38 cellular contexts compared by ENCODE assay signal in genomic region chr6:148487461-148487860, GRCh38.
"Had no signal": no experiment of that assay in that cellular context is flagged by ENCODE, and none has a peak within 500 bp of the region (broad histone marks: within the 10 kb centered on the region; RNA-seq: fewer than 3 reads in every experiment).

No MANE protein-coding gene starts in this region.

- H3K27ac Mint-ChIP-seq: activated naive CD4-positive, alpha-beta T cell treated with anti-CD3 and anti-CD28 coated beads for 36 hours; activated naive CD4-positive, alpha-beta T cell treated with anti-CD3 and anti-CD28 coated beads, Interleukin-2, amount 10 ng/mL, durations not matched to agents 7 days and 5 days; activated naive CD4-positive, alpha-beta T cell treated with anti-CD3 and anti-CD28 coated beads, Interleukin-2, amount 50 U/mL, for 24 hours; activated naive CD4-positive, alpha-beta T cell treated with anti-CD3 and anti-CD28 coated beads, Interleukin-2, amount 50 U/mL, for 72 hours; activated naive CD8-positive, alpha-beta T cell; activated naive CD8-positive, alpha-beta T cell treated with anti-CD3 and anti-CD28 coated beads for 36 hours; activated naive CD8-positive, alpha-beta T cell treated with anti-CD3 and anti-CD28 coated beads, Interleukin-2, amount 10 ng/mL, durations not matched to agents 7 days and 5 days; activated naive CD8-positive, alpha-beta T cell treated with anti-CD3 and anti-CD28 coated beads, Interleukin-2, amount 50 U/mL, for 24 hours; activated T-cell treated with anti-CD3 and anti-CD28 coated beads, Interleukin-2, amount 50 U/mL, for 24 hours; activated T-cell treated with anti-CD3 and anti-CD28 coated beads, Interleukin-2, amount 50 U/mL, for 72 hours; activated T-helper 1 cell treated with anti-CD3 and anti-CD28 coated beads, Interleukin-12 subunit alpha, Interleukin-12 subunit beta, Interleukin-2, Interleukin-4 antibody, amounts not matched to agents 30 ng/mL and 10 ng/mL and 1 ng/mL, durations not matched to agents 14 hours and 24 hours and 36 hours; activated T-helper 17 cell treated with anti-CD3 and anti-CD28 coated beads, Interleukin-2, amount 50 U/mL, for 72 hours; activated T-helper 2 cell treated with anti-CD3 and anti-CD28 coated beads, Interferon-gamma antibody, Interleukin-2, Interleukin-4, amounts not matched to agents 10 μg/mL and 5 μg/mL and 100 μg/mL, durations not matched to agents 14 hours and 24 hours and 36 hours; brain had no signal

- H3K4me3 ChIP-seq: adrenal gland, ascending aorta, body of pancreas, breast epithelium, cardiac muscle cell had no signal

- H3K36me3 ChIP-seq: adrenal gland, breast epithelium had no signal

- DNase-seq: activated effector memory CD4-positive, alpha-beta T cell treated with anti-CD3 and anti-CD28 coated beads, Interleukin-2, amount 50 U/mL, for 16 hours; activated effector memory CD4-positive, alpha-beta T cell treated with Interleukin-2 at 50 U/mL for 16 hours; activated gamma-delta T cell; activated gamma-delta T cell treated with Interleukin-2 at 50 U/mL for 16 hours; activated naive CD4-positive, alpha-beta T cell; activated naive CD4-positive, alpha-beta T cell treated with anti-CD3 and anti-CD28 coated beads for 36 hours; activated naive CD4-positive, alpha-beta T cell treated with anti-CD3 and anti-CD28 coated beads, Interleukin-2, amount 10 ng/mL, durations not matched to agents 7 days and 5 days; activated naive CD4-positive, alpha-beta T cell treated with anti-CD3 and anti-CD28 coated beads, Interleukin-2, amount 50 U/mL, for 16 hours; activated naive CD4-positive, alpha-beta T cell treated with Interleukin-2 at 50 U/mL for 16 hours; activated naive CD8-positive, alpha-beta T cell treated with anti-CD3 and anti-CD28 coated beads for 36 hours; activated naive CD8-positive, alpha-beta T cell treated with anti-CD3 and anti-CD28 coated beads, Interleukin-2, amount 10 ng/mL, durations not matched to agents 7 days and 5 days; activated naive CD8-positive, alpha-beta T cell treated with anti-CD3 and anti-CD28 coated beads, Interleukin-2, amount 50 U/mL, for 24 hours; activated T-cell treated with anti-CD3 and anti-CD28 coated beads, Interleukin-2, amount 50 U/mL, for 1 hour; activated T-cell treated with anti-CD3 and anti-CD28 coated beads, Interleukin-2, amount 50 U/mL, for 24 hours; activated T-cell treated with anti-CD3 and anti-CD28 coated beads, Interleukin-2, amount 50 U/mL, for 4 hours; activated T-cell treated with anti-CD3 and anti-CD28 coated beads, Interleukin-2, amount 50 U/mL, for 48 hours; activated T-cell treated with anti-CD3 and anti-CD28 coated beads, Interleukin-2, amount 50 U/mL, for 72 hours; adrenal gland; amniotic stem cell; amygdala; anterior cingulate cortex; aorta; body of pancreas; brain microvascular endothelial cell; caudate nucleus; central memory CD4-positive, alpha-beta T cell; cerebellar nuclear complex had no signal

- H3K27me3 ChIP-seq: adrenal gland, ascending aorta, body of pancreas, brain microvascular endothelial cell, breast epithelium, cardiac muscle cell had no signal

- ATAC-seq: activated naive CD4-positive, alpha-beta T cell treated with anti-CD3 and anti-CD28 coated beads, Interleukin-2, amount 50 U/mL, for 72 hours; activated naive CD8-positive, alpha-beta T cell treated with anti-CD3 and anti-CD28 coated beads, Interleukin-2, amount 50 U/mL, for 24 hours; activated T-cell treated with anti-CD3 and anti-CD28 coated beads, Interleukin-2, amount 50 U/mL, for 4 hours; activated T-cell treated with anti-CD3 and anti-CD28 coated beads, Interleukin-2, amount 50 U/mL, for 72 hours; activated T-helper 17 cell treated with anti-CD3 and anti-CD28 coated beads, Interleukin-2, amount 50 U/mL, for 72 hours; body of pancreas had no signal

- H3K36me3 Mint-ChIP-seq: activated naive CD4-positive, alpha-beta T cell treated with anti-CD3 and anti-CD28 coated beads, Interleukin-2, amount 10 ng/mL, durations not matched to agents 7 days and 5 days; activated naive CD4-positive, alpha-beta T cell treated with anti-CD3 and anti-CD28 coated beads, Interleukin-2, amount 50 U/mL, for 24 hours; activated naive CD4-positive, alpha-beta T cell treated with anti-CD3 and anti-CD28 coated beads, Interleukin-2, amount 50 U/mL, for 72 hours; activated naive CD8-positive, alpha-beta T cell; activated naive CD8-positive, alpha-beta T cell treated with anti-CD3 and anti-CD28 coated beads for 36 hours; activated naive CD8-positive, alpha-beta T cell treated with anti-CD3 and anti-CD28 coated beads, Interleukin-2, amount 10 ng/mL, durations not matched to agents 7 days and 5 days had no signal

- H3K27ac ChIP-seq: adrenal gland, ascending aorta, body of pancreas, brain microvascular endothelial cell, breast epithelium, cardiac muscle cell had no signal

- H3K9me3 Mint-ChIP-seq: activated naive CD4-positive, alpha-beta T cell treated with anti-CD3 and anti-CD28 coated beads for 36 hours; activated naive CD4-positive, alpha-beta T cell treated with anti-CD3 and anti-CD28 coated beads, Interleukin-2, amount 10 ng/mL, durations not matched to agents 7 days and 5 days; activated naive CD4-positive, alpha-beta T cell treated with anti-CD3 and anti-CD28 coated beads, Interleukin-2, amount 50 U/mL, for 24 hours; activated naive CD4-positive, alpha-beta T cell treated with anti-CD3 and anti-CD28 coated beads, Interleukin-2, amount 50 U/mL, for 72 hours; activated naive CD8-positive, alpha-beta T cell treated with anti-CD3 and anti-CD28 coated beads for 36 hours; activated naive CD8-positive, alpha-beta T cell treated with anti-CD3 and anti-CD28 coated beads, Interleukin-2, amount 10 ng/mL, durations not matched to agents 7 days and 5 days; activated naive CD8-positive, alpha-beta T cell treated with anti-CD3 and anti-CD28 coated beads, Interleukin-2, amount 50 U/mL, for 24 hours; activated T-cell treated with anti-CD3 and anti-CD28 coated beads, Interleukin-2, amount 50 U/mL, for 24 hours; activated T-cell treated with anti-CD3 and anti-CD28 coated beads, Interleukin-2, amount 50 U/mL, for 4 hours; activated T-cell treated with anti-CD3 and anti-CD28 coated beads, Interleukin-2, amount 50 U/mL, for 72 hours; activated T-helper 1 cell treated with anti-CD3 and anti-CD28 coated beads, Interleukin-12 subunit alpha, Interleukin-12 subunit beta, Interleukin-2, Interleukin-4 antibody, amounts not matched to agents 30 ng/mL and 10 ng/mL and 1 ng/mL, durations not matched to agents 14 hours and 24 hours and 36 hours; activated T-helper 17 cell treated with anti-CD3 and anti-CD28 coated beads, Interleukin-2, amount 50 U/mL, for 72 hours; activated T-helper 2 cell treated with anti-CD3 and anti-CD28 coated beads, Interferon-gamma antibody, Interleukin-2, Interleukin-4, amounts not matched to agents 10 μg/mL and 5 μg/mL and 100 μg/mL, durations not matched to agents 14 hours and 24 hours and 36 hours; central memory CD8-positive, alpha-beta T cell had no signal

- H3K27me3 Mint-ChIP-seq: activated T-helper 17 cell treated with anti-CD3 and anti-CD28 coated beads, Interleukin-2, amount 50 U/mL, for 72 hours; brain had no signal

- H3K9me3 ChIP-seq: adrenal gland, ascending aorta, body of pancreas, breast epithelium had no signal

- H3K4me1 ChIP-seq: adrenal gland, body of pancreas, breast epithelium had no signal

- H3K4me3 Mint-ChIP-seq: activated naive CD4-positive, alpha-beta T cell treated with anti-CD3 and anti-CD28 coated beads for 36 hours; activated naive CD4-positive, alpha-beta T cell treated with anti-CD3 and anti-CD28 coated beads, Interleukin-2, amount 10 ng/mL, durations not matched to agents 7 days and 5 days; activated naive CD4-positive, alpha-beta T cell treated with anti-CD3 and anti-CD28 coated beads, Interleukin-2, amount 50 U/mL, for 24 hours; activated naive CD8-positive, alpha-beta T cell; activated naive CD8-positive, alpha-beta T cell treated with anti-CD3 and anti-CD28 coated beads for 36 hours; activated naive CD8-positive, alpha-beta T cell treated with anti-CD3 and anti-CD28 coated beads, Interleukin-2, amount 10 ng/mL, durations not matched to agents 7 days and 5 days; activated naive CD8-positive, alpha-beta T cell treated with anti-CD3 and anti-CD28 coated beads, Interleukin-2, amount 50 U/mL, for 24 hours; activated T-cell treated with anti-CD3 and anti-CD28 coated beads, Interleukin-2, amount 50 U/mL, for 24 hours; activated T-cell treated with anti-CD3 and anti-CD28 coated beads, Interleukin-2, amount 50 U/mL, for 4 hours; activated T-cell treated with anti-CD3 and anti-CD28 coated beads, Interleukin-2, amount 50 U/mL, for 72 hours; activated T-helper 1 cell treated with anti-CD3 and anti-CD28 coated beads, Interleukin-12 subunit alpha, Interleukin-12 subunit beta, Interleukin-2, Interleukin-4 antibody, amounts not matched to agents 30 ng/mL and 10 ng/mL and 1 ng/mL, durations not matched to agents 14 hours and 24 hours and 36 hours; activated T-helper 17 cell treated with anti-CD3 and anti-CD28 coated beads, Interleukin-2, amount 50 U/mL, for 72 hours; brain; central memory CD8-positive, alpha-beta T cell had no signal

- H3K4me1 Mint-ChIP-seq: activated naive CD4-positive, alpha-beta T cell treated with anti-CD3 and anti-CD28 coated beads, Interleukin-2, amount 10 ng/mL, durations not matched to agents 7 days and 5 days; activated naive CD4-positive, alpha-beta T cell treated with anti-CD3 and anti-CD28 coated beads, Interleukin-2, amount 50 U/mL, for 24 hours; activated naive CD8-positive, alpha-beta T cell treated with anti-CD3 and anti-CD28 coated beads for 36 hours; activated naive CD8-positive, alpha-beta T cell treated with anti-CD3 and anti-CD28 coated beads, Interleukin-2, amount 10 ng/mL, durations not matched to agents 7 days and 5 days; activated naive CD8-positive, alpha-beta T cell treated with anti-CD3 and anti-CD28 coated beads, Interleukin-2, amount 50 U/mL, for 24 hours; activated T-helper 17 cell treated with anti-CD3 and anti-CD28 coated beads, Interleukin-2, amount 50 U/mL, for 72 hours; central memory CD8-positive, alpha-beta T cell had no signal
